Comparison of ENCODE assay signal across 15 cellular contexts in the genomic region with DNA sequence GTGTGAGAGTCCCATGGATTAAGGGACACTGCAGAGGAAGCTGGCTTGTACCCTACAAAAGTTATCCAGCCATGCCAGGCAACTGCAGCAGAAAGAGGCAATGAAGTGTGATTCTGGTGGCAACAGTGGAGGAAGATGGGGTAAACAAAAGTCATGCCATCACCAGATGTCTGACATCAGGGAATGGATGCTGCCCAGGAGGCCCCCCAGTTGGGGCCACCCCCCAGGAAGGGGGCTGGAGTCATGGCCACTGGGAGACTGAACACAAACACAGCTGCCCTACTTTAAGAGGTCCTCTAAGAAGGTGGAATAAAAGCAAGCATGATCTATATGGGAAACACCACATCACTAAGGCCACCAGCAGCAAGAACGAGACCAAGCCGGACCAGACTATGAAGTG.
"Had no signal": no experiment of that assay in that cellular context is flagged by ENCODE, and none has a peak within 500 bp of the region (broad histone marks: within the 10 kb centered on the region; RNA-seq: fewer than 3 reads in every experiment).

No MANE protein-coding gene starts in this region.

- DNase-seq: cortex of kidney; dorsolateral prefrontal cortex; effector CD8-positive, alpha-beta T cell; head of caudate nucleus; hippocampal formation; naive thymus-derived CD4-positive, alpha-beta T cell; nephron progenitor cell; stimulated activated CD4-positive, alpha-beta T cell treated with anti-CD3 and anti-CD28 coated beads, Interleukin-2, amount 100 ng/mL, for 24 hours; stimulated activated CD4-positive, alpha-beta T cell treated with anti-CD3 and anti-CD28 coated beads, Interleukin-4, amount 100 ng/mL, for 4 hours; stimulated activated naive CD4-positive, alpha-beta T cell treated with Interleukin-2 at 50 U/mL for 16 hours; tibial artery; upper lobe of right lung had no signal

- H3K4me3 ChIP-seq: dorsolateral prefrontal cortex, tibial artery, upper lobe of right lung, vagina had no signal

- H3K27ac Mint-ChIP-seq: nephron progenitor cell had no signal

- ATAC-seq: naive thymus-derived CD4-positive, alpha-beta T cell; sciatic nerve; upper lobe of right lung had no signal

- H3K27me3 Mint-ChIP-seq: naive thymus-derived CD4-positive, alpha-beta T cell had no signal

- H3K36me3 ChIP-seq: neutrophil, tibial artery, upper lobe of right lung, vagina had no signal

- H3K4me1 ChIP-seq: upper lobe of right lung had no signal

- H3K27me3 ChIP-seq: dorsolateral prefrontal cortex, neutrophil, tibial artery, upper lobe of right lung, vagina had no signal

- H3K27ac ChIP-seq: dorsolateral prefrontal cortex, neutrophil, tibial artery, upper lobe of right lung, vagina had no signal

- H3K9me3 ChIP-seq: neutrophil, tibial artery, upper lobe of right lung, vagina had no signal

- H3K9me3 Mint-ChIP-seq: nephron progenitor cell had no signal

- H3K4me3 Mint-ChIP-seq: naive thymus-derived CD4-positive, alpha-beta T cell; nephron progenitor cell had no signal
